In the genomic region with DNA sequence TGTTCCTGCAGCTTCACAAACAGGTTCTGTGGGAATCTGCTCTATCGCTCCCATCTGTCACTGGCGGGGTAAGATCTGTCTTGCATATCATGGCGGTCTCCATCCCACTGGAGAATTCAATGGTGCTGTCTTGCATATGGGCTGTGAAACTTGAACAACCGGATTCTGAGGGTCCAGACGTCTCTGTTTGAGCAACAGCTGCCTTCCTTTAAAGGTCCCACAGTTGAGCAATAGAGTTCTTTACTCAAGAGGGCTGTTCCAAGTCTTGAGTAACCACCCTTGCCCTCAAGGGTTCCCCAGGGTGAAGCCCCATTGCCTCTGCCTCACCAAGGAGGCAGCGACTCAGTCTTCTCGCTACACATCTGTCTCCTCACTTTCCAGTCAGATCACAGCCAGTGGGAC, we compare ENCODE assay signal across 12 cellular contexts. TPM values are rescaled to one million over a fixed set of nuclear protein-coding genes. Genes with fewer than 3 reads are reported as not detected.
DNase-seq lines count a peak whose midpoint lies in the region; ATAC-seq, FAIRE-seq and TF ChIP-seq lines count a peak whose summit lies in the region.
"Had no signal": no experiment of that assay in that cellular context is flagged by ENCODE, and none has a peak within 500 bp of the region (broad histone marks: within the 10 kb centered on the region; RNA-seq: fewer than 3 reads in every experiment).

No MANE protein-coding gene starts in this region.

- FAIRE-seq in kidney (lab: Jason Lieb, UNC), result no peak
- FAIRE-seq: G401.6 had no signal

- H3K9ac ChIP-seq in subcutaneous abdominal adipose tissue (ENCODE audit: low read length in 5 of 5) (peak overlapping the region in 1 of 5 donors; percentile 1), kidney (ENCODE audit: low read length in 2 of 2) (no peak overlapping the region)

- no peak overlapping the region for H3K4me3 ChIP-seq in subcutaneous abdominal adipose tissue (ENCODE audit: low read depth in 1 of 5, low read length in 5 of 5)
- no peak overlapping the region for H3K4me3 ChIP-seq in kidney (ENCODE audit: low read length in 2 of 2)

- H3K27ac ChIP-seq in subcutaneous abdominal adipose tissue (ENCODE audit: low read depth, low read length) (peak overlapping the region; percentile 59), kidney (ENCODE audit: low read depth in 2 of 2, low read length in 2 of 2) (no peak overlapping the region)

- TF ChIP-seq CTCF in kidney (IDR thresholded peaks at IDR 0.05; ENCODE audit: borderline replicate concordance, extremely low read depth, insufficient read depth), result no peak

- no peak for ATAC-seq in HG03196 (IDR thresholded peaks at IDR 0.05; ENCODE audit: unreplicated experiment)

- in situ Hi-C loops in ACHN (cut with HindIII; ENCODE audit: low pct_ligation_motif_present, low pct_unique_long_range_greater_than_20kb, low sequenced_read_pairs), result no loop called here

- H3K4me1 ChIP-seq in subcutaneous abdominal adipose tissue (ENCODE audit: control insufficient read depth in 5 of 5, insufficient read depth in 5 of 5, low read length in 5 of 5) (peaks cover 14 to 61% (median 52%) of the 10 kb centered on the region in 5 donors), kidney (ENCODE audit: control insufficient read depth in 1 of 2, insufficient read depth in 1 of 2, low read depth in 1 of 2, low read length in 2 of 2) (peaks cover 9 to 12% of the 10 kb centered on the region in 2 donors)

- peak; percentile 29 for DNase-seq in DMS79 (lab: John Stamatoyannopoulos, UW)
- DNase-seq in DMS79 treated with DMSO at 0.1 percent for 48 hours (lab: John Stamatoyannopoulos, UW), result no peak
- DNase-seq in SKM-1 (lab: John Stamatoyannopoulos, UW; ENCODE audit: unreplicated experiment), result peak; percentile 59
- peak; percentile 72 for DNase-seq in iris pigment epithelial cell (ENCODE audit: low read depth)
- DNase-seq in kidney, result no peak
- no peak for DNase-seq in ACHN
- DNase-seq: endodermal cell, NCI-H187 treated with DMSO at 0.1 percent for 48 hours, SHP77 had no signal

- H3K36me3 ChIP-seq in subcutaneous abdominal adipose tissue (ENCODE audit: control insufficient read depth in 5 of 5, insufficient read depth in 5 of 5, low read length in 5 of 5) (no peaks in the 10 kb centered on the region), kidney (ENCODE audit: control insufficient read depth in 1 of 2, insufficient read depth in 2 of 2, low read length in 2 of 2) (no peaks in the 10 kb centered on the region)

- H3K27me3 ChIP-seq in subcutaneous abdominal adipose tissue (ENCODE audit: control insufficient read depth in 5 of 5, insufficient read depth in 4 of 5, low read length in 5 of 5), result peaks cover 0 to 3% (median 0%) of the 10 kb centered on the region in 5 donors

- H3K9me3 ChIP-seq in subcutaneous abdominal adipose tissue (ENCODE audit: control insufficient read depth in 5 of 5, low read length in 5 of 5) (peaks cover 0 to 5% (median 5%) of the 10 kb centered on the region in 5 donors), kidney (ENCODE audit: control insufficient read depth in 1 of 2, low read length in 2 of 2) (no peaks in the 10 kb centered on the region)

- intact Hi-C loops in kidney (cut with DNase I), result no loop called here

RNA-seq across cellular contexts. Expression of gene ZFHX3, which starts 50.8 kb away (rescaled TPM):
- 29.3 TPM for total RNA-seq in kidney
- 2.3 TPM for polyA plus RNA-seq in kidney (ENCODE audit: insufficient read depth, low read depth, low replicate concordance)

Comparison
In these comparisons a context has a peak if more than half of its experiments do, and no peak if none do; other contexts are left out.
1. DNase-seq: peak in DMS79 (single experiment), SKM-1 (single experiment) and iris pigment epithelial cell (single experiment); none in DMS79 treated with DMSO at 0.1 percent for 48 hours (single experiment), kidney (single experiment) and ACHN (single experiment).